Comparison of ENCODE assay signal across 8 cellular contexts in the genomic region with DNA sequence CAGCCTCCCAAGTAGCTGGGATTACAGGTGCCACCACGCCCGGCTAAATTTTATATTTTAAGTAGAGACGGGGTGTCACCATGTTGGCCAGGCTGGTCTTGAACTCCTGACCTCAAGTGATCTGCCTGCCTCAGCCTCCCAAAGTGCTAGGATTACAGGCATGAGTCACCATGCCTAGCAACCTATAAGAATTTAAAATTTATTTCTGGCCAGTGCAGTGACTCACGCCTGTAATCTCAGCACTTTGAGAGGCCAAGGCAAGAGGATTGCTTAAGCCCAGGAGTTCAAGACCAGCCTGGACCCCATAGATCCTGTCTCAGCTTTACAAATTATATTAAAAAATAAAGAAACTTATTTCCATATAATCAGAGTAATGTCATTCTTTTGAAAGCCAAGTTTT. TPM values are rescaled to one million over a fixed set of nuclear protein-coding genes. Genes with fewer than 3 reads are reported as not detected.
DNase-seq lines count a peak whose midpoint lies in the region; ATAC-seq and TF ChIP-seq lines count a peak whose summit lies in the region.
"Not testable (repeated sequence)": the region's sequence is repeated elsewhere in the genome, so short reads cannot be mapped to it uniquely, and the experiment has no call there.

No MANE protein-coding gene starts in this region.

- not testable (repeated sequence) for H3K4me3 ChIP-seq in brain microvascular endothelial cell (ENCODE audit: low read depth, low read length); epithelial cell of esophagus (ENCODE audit: low read length); fibroblast of pulmonary artery (replicated peaks; ENCODE audit: low read depth, low read length)

- DNase-seq in A172 (ENCODE audit: low spot score) = peak; percentile 40
- peak; percentile 62 for DNase-seq in ELR (ENCODE audit: low read depth)
- DNase-seq in HT1080 (ENCODE audit: low read depth) = peak; percentile 59
- DNase-seq in MV-4-11 (lab: John Stamatoyannopoulos, UW) = peak; percentile 18
- DNase-seq in brain microvascular endothelial cell = peak; percentile 62
- DNase-seq in epithelial cell of esophagus (ENCODE audit: low read depth) = peak; percentile 35
- DNase-seq in fibroblast of pulmonary artery (ENCODE audit: low read depth) = peak; percentile 22

- in situ Hi-C loops in brain microvascular endothelial cell (cut with HindIII; ENCODE audit: low pct_ligation_motif_present, low sequenced_read_pairs) = not testable (repeated sequence)

- not testable (repeated sequence) for H3K27me3 ChIP-seq in brain microvascular endothelial cell (replicated peaks)

- not testable (repeated sequence) for TF ChIP-seq CTCF in brain microvascular endothelial cell (IDR thresholded peaks at IDR 0.05; ENCODE audit: low read depth, low read length, missing control alignments); epithelial cell of esophagus (IDR thresholded peaks at IDR 0.05; ENCODE audit: insufficient read depth, low read depth, low read length, missing control alignments); fibroblast of pulmonary artery (IDR thresholded peaks at IDR 0.05; ENCODE audit: low read length, missing control alignments)

- ATAC-seq in SK-N-SH treated with all-trans-retinoic acid at 6 μM for 48 hours = peak; percentile 18; the same call in 1 of the 3 replicates

- not testable (repeated sequence) for H3K27ac ChIP-seq in brain microvascular endothelial cell

- H3K36me3 ChIP-seq in brain microvascular endothelial cell (replicated peaks) = peaks cover 29% of the 10 kb centered on the region

RNA-seq across cellular contexts. Expression of a gene that starts 21.3 kb away (rescaled TPM):
- 90.1 and 96.2 TPM in 2 replicates for total RNA-seq in A172 (2014; rRNA removed; shearing (Covaris generic))
- total RNA-seq in HT1080 (2014; rRNA removed; shearing (Covaris generic)) = 55.3 and 83.2 TPM in 2 replicates
- 53.8 and 59.1 TPM in 2 replicates for polyA plus RNA-seq in HT1080 (2015; cell fraction: cytosol; rRNA removed)
- polyA plus RNA-seq in HT1080 (2015; cell fraction: nucleus; rRNA removed) = 41.3 and 50.2 TPM in 2 replicates
